ENCODE assay signal across 25 cellular contexts in genomic region chr1:214101246-214101645, GRCh38.
"Had no signal": no experiment of that assay in that cellular context is flagged by ENCODE, and none has a peak within 500 bp of the region (broad histone marks: within the 10 kb centered on the region; RNA-seq: fewer than 3 reads in every experiment).

No MANE protein-coding gene starts in this region.

- FAIRE-seq: islet of Langerhans, urothelium cell line had no signal

- H3K27me3 ChIP-seq: colonic mucosa, heart right ventricle, left lung, right atrium auricular region, tibial nerve, upper lobe of left lung had no signal

- H3K27ac ChIP-seq: colonic mucosa, esophagus squamous epithelium, heart right ventricle, left lung, prostate gland, right atrium auricular region, thoracic aorta, tibial nerve, upper lobe of left lung had no signal

- ATAC-seq: heart right ventricle; left cardiac atrium; left lung; naive thymus-derived CD8-positive, alpha-beta T cell; sciatic nerve had no signal

- DNase-seq: colonic mucosa; effector CD8-positive, alpha-beta T cell; erythroblast; esophagus squamous epithelium; foreskin melanocyte; glutamatergic neuron; heart right ventricle; hippocampal formation; left cardiac atrium; left lung; mammary epithelial cell; naive thymus-derived CD8-positive, alpha-beta T cell; nephron progenitor cell; nucleus accumbens; stimulated activated CD4-positive, alpha-beta T cell treated with anti-CD3 and anti-CD28 coated beads, Interleukin-2, amount 100 ng/mL, for 24 hours; stimulated activated CD4-positive, alpha-beta T cell treated with anti-CD3 and anti-CD28 coated beads, Interleukin-4, amount 100 ng/mL, for 24 hours; stimulated activated naive CD4-positive, alpha-beta T cell treated with Interleukin-2 at 50 U/mL for 16 hours; upper lobe of left lung had no signal

- H3K4me1 ChIP-seq: colonic mucosa, esophagus squamous epithelium, left lung, prostate gland, right atrium auricular region, tibial nerve, upper lobe of left lung had no signal

- H3K4me3 ChIP-seq: colonic mucosa, esophagus squamous epithelium, heart right ventricle, left lung, prostate gland, right atrium auricular region, thoracic aorta, tibial nerve, upper lobe of left lung had no signal

- H3K9me3 ChIP-seq: colonic mucosa, esophagus squamous epithelium, left lung, prostate gland, thoracic aorta had no signal

- H3K36me3 ChIP-seq: colonic mucosa, esophagus squamous epithelium, heart right ventricle, left lung, prostate gland, right atrium auricular region, thoracic aorta, tibial nerve, upper lobe of left lung had no signal
